In genomic region chr6:3759656-3760245, GRCh38 we compare ENCODE assay signal across 16 cellular contexts. TPM values are rescaled to one million over a fixed set of nuclear protein-coding genes. Genes with fewer than 3 reads are reported as not detected.
A peak's percentile ranks its signal among the peaks of the same experiment; 100 is the strongest.
DNase-seq lines count a peak whose midpoint lies in the region; ATAC-seq, FAIRE-seq and TF ChIP-seq lines count a peak whose summit lies in the region.
"Had no signal": no experiment of that assay in that cellular context is flagged by ENCODE, and none has a peak within 500 bp of the region (broad histone marks: within the 10 kb centered on the region; RNA-seq: fewer than 3 reads in every experiment).

No MANE protein-coding gene starts in this region.

- H3K36me3 Mint-ChIP-seq in HFFc6 (ENCODE audit: low read depth) = no peaks in the 10 kb centered on the region
- no peaks in the 10 kb centered on the region for H3K36me3 Mint-ChIP-seq in activated naive CD4-positive, alpha-beta T cell treated with anti-CD3 and anti-CD28 coated beads, Interleukin-2, amount 50 U/mL, for 72 hours
- H3K36me3 Mint-ChIP-seq: activated naive CD4-positive, alpha-beta T cell treated with anti-CD3 and anti-CD28 coated beads, Interleukin-2, amount 10 ng/mL, durations not matched to agents 7 days and 5 days; stimulated activated naive B cell treated with anti-CD40 and anti-IgM and Interleukin-4, amounts not matched to agents 10 μg/mL and 1 μg/mL and 100 μg/mL, for 72 hours had no signal

- dilution Hi-C loops in keratinocyte (cut with MboI; ENCODE audit: extremely low pct_ligation_motif_present, low sequenced_read_pairs) = no loop called here

- no peak overlapping the region for H3K4me2 ChIP-seq in keratinocyte (ENCODE audit: control insufficient read depth, extremely low read depth, insufficient read depth, low read depth, low read length)

- H3K27me3 ChIP-seq in keratinocyte (ENCODE audit: control insufficient read depth, extremely low read depth, insufficient read depth, low read length) (no peaks in the 10 kb centered on the region), tibial artery (no peaks in the 10 kb centered on the region)
- H3K27me3 ChIP-seq: SJCRH30 had no signal

- peaks cover 33% of the 10 kb centered on the region for H3K4me1 Mint-ChIP-seq in HFFc6 (ENCODE audit: low read depth)
- H3K4me1 Mint-ChIP-seq: activated naive CD4-positive, alpha-beta T cell treated with anti-CD3 and anti-CD28 coated beads, Interleukin-2, amount 10 ng/mL, durations not matched to agents 7 days and 5 days had no signal

- H3K9ac ChIP-seq in keratinocyte (ENCODE audit: control insufficient read depth, extremely low read depth, insufficient read depth, low read length) = no peak overlapping the region

- no peaks in the 10 kb centered on the region for H3K4me1 ChIP-seq in keratinocyte (ENCODE audit: control insufficient read depth, extremely low read depth, insufficient read depth, low read length)
- H3K4me1 ChIP-seq in tibial artery = peaks cover 0 to 46% (median 15%) of the 10 kb centered on the region in 4 donors
- H3K4me1 ChIP-seq: SJCRH30 had no signal

- H3K79me2 ChIP-seq in keratinocyte (ENCODE audit: control insufficient read depth, insufficient read depth, low read length) = no peaks in the 10 kb centered on the region

- no peak for FAIRE-seq in keratinocyte (lab: Jason Lieb, UNC)

- H3K27ac Mint-ChIP-seq in HFFc6 = peak overlapping the region; percentile 78
- H3K27ac Mint-ChIP-seq in activated naive CD4-positive, alpha-beta T cell treated with anti-CD3 and anti-CD28 coated beads, Interleukin-2, amount 50 U/mL, for 72 hours = no peak overlapping the region
- H3K27ac Mint-ChIP-seq: activated naive CD4-positive, alpha-beta T cell treated with anti-CD3 and anti-CD28 coated beads, Interleukin-2, amount 10 ng/mL, durations not matched to agents 7 days and 5 days; H9; stimulated activated naive B cell treated with anti-CD40 and anti-IgM and Interleukin-4, amounts not matched to agents 10 μg/mL and 1 μg/mL and 100 μg/mL, for 72 hours had no signal

- H2AFZ ChIP-seq in keratinocyte (ENCODE audit: control insufficient read depth, low read length) = peak overlapping the region; percentile 13

- H3K27me3 Mint-ChIP-seq in HFFc6 (ENCODE audit: insufficient read depth) = no peaks in the 10 kb centered on the region; the same call in 1 of the 2 replicates
- H3K27me3 Mint-ChIP-seq: stimulated activated naive B cell treated with anti-CD40 and anti-IgM and Interleukin-4, amounts not matched to agents 10 μg/mL and 1 μg/mL and 100 μg/mL, for 72 hours had no signal

- H3K36me3 ChIP-seq in keratinocyte (ENCODE audit: control insufficient read depth in 2 of 2, extremely low read depth in 1 of 2, insufficient read depth in 2 of 2, low read length in 2 of 2) (no peaks in the 10 kb centered on the region), tibial artery (no peaks in the 10 kb centered on the region)
- H3K36me3 ChIP-seq: SJCRH30 had no signal

- TF ChIP-seq CTCF in HFFc6 (IDR thresholded peaks at IDR 0.05) (no peak), cardiac fibroblast (IDR thresholded peaks at IDR 0.05; ENCODE audit: low read depth, low read length) (no peak), keratinocyte (optimal IDR thresholded peaks at IDR 0.05 in 1 of 3, IDR thresholded peaks at IDR 0.05 in 1 of 3, conservative IDR thresholded peaks at IDR 0.05 in 1 of 3; ENCODE audit: extremely low read depth in 1 of 3, insufficient read depth in 2 of 3, low read length in 3 of 3) (no peak), tibial artery (IDR thresholded peaks at IDR 0.05) (no peak)

- intact Hi-C loops in tibial artery (cut with DNase I; ENCODE audit: low total_unique reads) = loop anchor here (5.0 kb wide), 1 partner anchor 38 kb away; no protein-coding TSS in a partner anchor

- H3K9me3 ChIP-seq in keratinocyte (ENCODE audit: control insufficient read depth, low read depth, low read length) (no peaks in the 10 kb centered on the region), tibial artery (no peaks in the 10 kb centered on the region)
- H3K9me3 ChIP-seq: SJCRH30 had no signal

- H3K9me3 Mint-ChIP-seq in HFFc6 = no peaks in the 10 kb centered on the region
- no peaks in the 10 kb centered on the region for H3K9me3 Mint-ChIP-seq in activated naive CD4-positive, alpha-beta T cell treated with anti-CD3 and anti-CD28 coated beads, Interleukin-2, amount 50 U/mL, for 72 hours
- H3K9me3 Mint-ChIP-seq: activated naive CD4-positive, alpha-beta T cell treated with anti-CD3 and anti-CD28 coated beads, Interleukin-2, amount 10 ng/mL, durations not matched to agents 7 days and 5 days; H9; stimulated activated naive B cell treated with anti-CD40 and anti-IgM and Interleukin-4, amounts not matched to agents 10 μg/mL and 1 μg/mL and 100 μg/mL, for 72 hours had no signal

- ATAC-seq in activated naive CD4-positive, alpha-beta T cell treated with anti-CD3 and anti-CD28 coated beads, Interleukin-2, amount 50 U/mL, for 72 hours = no peak
- ATAC-seq: stimulated activated naive B cell treated with anti-CD40 and anti-IgM and Interleukin-4, amounts not matched to agents 10 μg/mL and 1 μg/mL and 100 μg/mL, for 72 hours had no signal

- no peaks in the 10 kb centered on the region for H3K9me1 ChIP-seq in keratinocyte (ENCODE audit: control insufficient read depth, extremely low read depth, insufficient read depth, low read length)

- H3K4me3 ChIP-seq in cardiac fibroblast (replicated peaks in 1 of 2; ENCODE audit: low read depth in 2 of 2, low read length in 2 of 2) (no peak overlapping the region), keratinocyte (ENCODE audit: control insufficient read depth in 2 of 3, extremely low read depth in 1 of 3, insufficient read depth in 2 of 3, low read depth in 1 of 3, low read length in 3 of 3) (no peak overlapping the region), tibial artery (no peak overlapping the region)
- H3K4me3 ChIP-seq: SJCRH30 had no signal

- no peaks in the 10 kb centered on the region for H4K20me1 ChIP-seq in keratinocyte (ENCODE audit: control insufficient read depth, extremely low read depth, insufficient read depth, low read length)

- H3K4me3 Mint-ChIP-seq in HFFc6 = peak overlapping the region; percentile 47
- H3K4me3 Mint-ChIP-seq: activated naive CD4-positive, alpha-beta T cell treated with anti-CD3 and anti-CD28 coated beads, Interleukin-2, amount 10 ng/mL, durations not matched to agents 7 days and 5 days; H9; stimulated activated naive B cell treated with anti-CD40 and anti-IgM and Interleukin-4, amounts not matched to agents 10 μg/mL and 1 μg/mL and 100 μg/mL, for 72 hours had no signal

- DNase-seq in HFFc6 (peak; percentile 91), cardiac fibroblast (ENCODE audit: low read depth in 2 of 2) (peak; percentile 88 to 91), keratinocyte (ENCODE audit: low read depth, low spot score) (no peak), tibial artery (no peak), NCI-H526 treated with DMSO at 0.1 percent for 48 hours (lab: John Stamatoyannopoulos, UW) (no peak), NOMO-1 (lab: John Stamatoyannopoulos, UW; ENCODE audit: unreplicated experiment in 2 of 2) (no peak)
- no peak for DNase-seq in activated CD4-positive, CD25-positive, alpha-beta regulatory T cell treated with anti-CD3 and anti-CD28 coated beads, Interleukin-2, amount 50 U/mL, for 72 hours
- no peak for DNase-seq in activated naive CD4-positive, alpha-beta T cell treated with anti-CD3 and anti-CD28 coated beads, Interleukin-2, amount 50 U/mL, for 72 hours (ENCODE audit: low spot score in 2 of 2)
- DNase-seq: activated naive CD4-positive, alpha-beta T cell treated with anti-CD3 and anti-CD28 coated beads, Interleukin-2, amount 10 ng/mL, durations not matched to agents 7 days and 5 days; COR-L47; cortex of kidney; H9; NK-92 treated with Interleukin-12 subunit alpha and Interleukin-12 subunit beta, amount 100 ng/mL, for 24 hours; SJCRH30; stimulated activated CD4-positive, alpha-beta T cell treated with anti-CD3 and anti-CD28 coated beads, Interleukin-4, amount 100 ng/mL, for 4 hours; stimulated activated naive B cell treated with anti-CD40 and anti-IgM and Interleukin-4, amounts not matched to agents 10 μg/mL and 1 μg/mL and 100 μg/mL, for 72 hours had no signal

- H3K27ac ChIP-seq in keratinocyte (ENCODE audit: control insufficient read depth, insufficient read depth, low read length) = no peak overlapping the region
- peak overlapping the region; percentile 66 to 71 for H3K27ac ChIP-seq in tibial artery
- H3K27ac ChIP-seq: SJCRH30 had no signal

RNA-seq across cellular contexts. Expression of gene PXDC1, which starts 8.2 kb away (rescaled TPM):
- 10 to 100 TPM; 63.1 to 97.5 (median 72.8) TPM for total RNA-seq in HFFc6 (2021; fragmentation: NEBNext Ultra II Directional; extraction: Animal tissue kit (Norgen Biotek cat#: 25700))
- 17.1 to 23.4 TPM (median 17.5 TPM) in 3 replicates for polyA plus RNA-seq in keratinocyte
- 26.4 TPM for polyA plus RNA-seq in keratinocyte (2011; ENCODE audit: low read depth)
- polyA plus RNA-seq in keratinocyte (2011; cell fraction: cytosol; rRNA removed) = 17.3 and 23.6 TPM in 2 replicates
- polyA plus RNA-seq in keratinocyte (2011; cell fraction: nucleus; rRNA removed) = 18.9 and 26.2 TPM in 2 replicates
- polyA plus RNA-seq in keratinocyte (2012; ENCODE audit: low replicate concordance) = 32.2 and 58.3 TPM in 2 replicates
- polyA minus RNA-seq in keratinocyte = 11.8 to 28.5 TPM (median 18.3 TPM) in 3 replicates
- 23.2 TPM for polyA minus RNA-seq in keratinocyte (2011; cell fraction: cytosol; rRNA and poly(A)+ RNA removed)
- 13.0 and 14.0 TPM in 2 replicates for polyA minus RNA-seq in keratinocyte (2011; cell fraction: nucleus; rRNA and poly(A)+ RNA removed)
- total RNA-seq in activated naive CD4-positive, alpha-beta T cell treated with anti-CD3 and anti-CD28 coated beads, Interleukin-2, amount 50 U/mL, for 72 hours = under 1 TPM; 0.35 to 0.36 TPM

Comparison
In these comparisons a context has a peak if more than half of its experiments do, and no peak if none do; other contexts are left out.
1. DNase-seq: peak in HFFc6 (single experiment) and cardiac fibroblast (2 of 2); none in keratinocyte (single experiment), tibial artery (0 of 2), activated CD4-positive, CD25-positive, alpha-beta regulatory T cell treated with anti-CD3 and anti-CD28 coated beads, Interleukin-2, amount 50 U/mL, for 72 hours (single experiment), NCI-H526 treated with DMSO at 0.1 percent for 48 hours (single experiment), NOMO-1 (0 of 2) and activated naive CD4-positive, alpha-beta T cell treated with anti-CD3 and anti-CD28 coated beads, Interleukin-2, amount 50 U/mL, for 72 hours (0 of 2).
2. RNA of gene PXDC1, which starts 8.2 kb away (total RNA-seq): 63.1 to 97.5 TPM in HFFc6; 0.35 to 0.36 TPM in activated naive CD4-positive, alpha-beta T cell treated with anti-CD3 and anti-CD28 coated beads, Interleukin-2, amount 50 U/mL, for 72 hours; every median in the first group is over 10 times any median in the second.